16 cellular contexts compared by ENCODE assay signal in the genomic region with DNA sequence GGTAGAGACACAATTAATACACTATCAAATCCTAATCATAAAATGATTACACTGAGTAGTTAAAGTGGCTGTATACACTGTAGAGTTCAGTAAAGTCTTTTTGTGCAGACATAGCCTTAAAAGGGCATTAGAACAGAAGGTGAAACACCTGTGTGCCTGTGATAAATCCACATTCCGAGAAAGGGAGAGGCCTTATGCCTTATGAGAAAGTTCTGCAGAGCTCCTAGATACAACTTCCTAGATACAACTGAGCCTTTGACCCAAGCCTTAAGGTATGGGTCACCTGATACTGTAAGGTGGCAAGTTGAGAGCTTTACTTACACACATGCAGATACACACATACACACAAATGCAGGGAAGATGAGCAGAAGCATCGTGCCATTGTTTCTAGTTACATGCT. TPM values are rescaled to one million over a fixed set of nuclear protein-coding genes. Genes with fewer than 3 reads are reported as not detected.
"Had no signal": no experiment of that assay in that cellular context is flagged by ENCODE, and none has a peak within 500 bp of the region (broad histone marks: within the 10 kb centered on the region; RNA-seq: fewer than 3 reads in every experiment).

No MANE protein-coding gene starts in this region.

- H3K4me1 Mint-ChIP-seq: activated CD8-positive, alpha-beta memory T cell treated with anti-CD3 and anti-CD28 coated beads, Interleukin-2, amount 10 ng/mL, durations not matched to agents 7 days and 5 days had no signal

- H3K27ac Mint-ChIP-seq: activated CD8-positive, alpha-beta memory T cell treated with anti-CD3 and anti-CD28 coated beads, Interleukin-2, amount 10 ng/mL, durations not matched to agents 7 days and 5 days; activated naive CD8-positive, alpha-beta T cell; naive thymus-derived CD4-positive, alpha-beta T cell had no signal

- H3K27ac ChIP-seq: left ventricle myocardium inferior, psoas muscle, SJCRH30 had no signal

- H3K4me3 ChIP-seq: left ventricle myocardium inferior, psoas muscle, SJCRH30 had no signal

- H3K36me3 Mint-ChIP-seq: activated CD8-positive, alpha-beta memory T cell treated with anti-CD3 and anti-CD28 coated beads, Interleukin-2, amount 10 ng/mL, durations not matched to agents 7 days and 5 days; activated naive CD8-positive, alpha-beta T cell; naive thymus-derived CD4-positive, alpha-beta T cell had no signal

- H3K9me3 ChIP-seq: left ventricle myocardium inferior, psoas muscle, SJCRH30 had no signal

- ATAC-seq: activated CD8-positive, alpha-beta memory T cell treated with anti-CD3 and anti-CD28 coated beads, Interleukin-2, amount 10 ng/mL, durations not matched to agents 7 days and 5 days; activated T-cell treated with anti-CD3 and anti-CD28 coated beads, Interleukin-2, amount 50 U/mL, for 4 hours; naive thymus-derived CD4-positive, alpha-beta T cell; psoas muscle; stimulated activated naive CD8-positive, alpha-beta T cell treated with anti-CD3 and anti-CD28 coated beads, Interleukin-15, Interleukin-2, amounts not matched to agents 100 U/mL and 50 U/mL, for 24 hours had no signal

- H3K36me3 ChIP-seq: SJCRH30 had no signal

- DNase-seq: activated CD4-positive, alpha-beta T cell treated with anti-CD3 and anti-CD28 coated beads for 1 hour; activated CD4-positive, alpha-beta T cell treated with anti-CD3 and anti-CD28 coated beads, Interleukin-2, amount 50 U/mL, for 48 hours; activated CD8-positive, alpha-beta memory T cell treated with anti-CD3 and anti-CD28 coated beads, Interleukin-2, amount 10 ng/mL, durations not matched to agents 7 days and 5 days; activated gamma-delta T cell; activated T-cell treated with anti-CD3 and anti-CD28 coated beads, Interleukin-2, amount 50 U/mL, for 4 hours; glutamatergic neuron; left ventricle myocardium inferior; mesendoderm; naive thymus-derived CD4-positive, alpha-beta T cell; psoas muscle; SJCRH30; stimulated activated CD4-positive, alpha-beta T cell treated with anti-CD3 and anti-CD28 coated beads, Interleukin-4, amount 100 ng/mL, for 1 hour; stimulated activated CD8-positive, alpha-beta memory T cell treated with anti-CD3 and anti-CD28 coated beads, Interleukin-4, amount 100 ng/mL, for 48 hours; stimulated activated naive CD8-positive, alpha-beta T cell treated with anti-CD3 and anti-CD28 coated beads, Interleukin-15, Interleukin-2, amounts not matched to agents 100 U/mL and 50 U/mL, for 24 hours; T-helper 9 cell had no signal

- H3K4me1 ChIP-seq: psoas muscle, SJCRH30 had no signal

- H3K9me3 Mint-ChIP-seq: activated T-cell treated with anti-CD3 and anti-CD28 coated beads, Interleukin-2, amount 50 U/mL, for 4 hours had no signal

- H3K4me3 Mint-ChIP-seq: activated CD8-positive, alpha-beta memory T cell treated with anti-CD3 and anti-CD28 coated beads, Interleukin-2, amount 10 ng/mL, durations not matched to agents 7 days and 5 days; activated naive CD8-positive, alpha-beta T cell; activated T-cell treated with anti-CD3 and anti-CD28 coated beads, Interleukin-2, amount 50 U/mL, for 4 hours; naive thymus-derived CD4-positive, alpha-beta T cell had no signal

- H3K27me3 ChIP-seq: SJCRH30 had no signal

RNA-seq across cellular contexts. Expression of gene SERP2, which starts 6.3 kb away (rescaled TPM):
- total RNA-seq: activated CD8-positive, alpha-beta memory T cell treated with anti-CD3 and anti-CD28 coated beads, Interleukin-2, amount 10 ng/mL, durations not matched to agents 7 days and 5 days; SJCRH30 had no signal
